In the genomic region with DNA sequence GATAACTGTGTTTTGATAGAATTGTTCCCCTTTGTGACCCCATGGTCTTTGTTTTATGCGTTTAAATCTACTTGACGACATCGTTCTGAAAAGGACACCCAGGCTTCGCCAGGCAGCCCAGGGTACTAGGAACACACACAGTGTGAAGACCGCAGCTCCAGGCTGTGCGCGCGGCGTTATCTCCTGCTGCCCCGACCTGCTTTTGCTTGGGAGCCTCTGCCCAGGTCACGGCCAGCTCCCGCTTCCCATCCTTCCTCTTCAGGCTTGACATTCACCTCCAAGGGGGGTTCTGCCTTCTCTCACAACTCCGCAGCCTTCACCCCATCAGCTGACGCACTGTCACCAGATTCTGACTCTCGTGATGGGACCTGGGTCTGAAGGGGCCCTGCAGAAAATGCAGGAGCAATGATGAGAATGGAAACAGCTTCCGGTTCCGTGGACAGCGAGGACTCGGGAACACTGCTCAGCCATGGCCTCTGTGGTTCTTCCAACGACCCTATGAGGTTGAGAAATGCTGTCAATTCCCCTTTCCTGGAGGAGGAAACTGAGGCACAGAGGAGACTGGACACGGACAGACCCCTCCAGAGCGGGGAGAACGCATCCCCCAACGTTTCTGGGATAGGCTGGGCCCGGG, we compare ENCODE assay signal across 13 cellular contexts. TPM values are rescaled to one million over a fixed set of nuclear protein-coding genes. Genes with fewer than 3 reads are reported as not detected.
DNase-seq lines count a peak whose midpoint lies in the region; TF ChIP-seq lines count a peak whose summit lies in the region.
"Had no signal": no experiment of that assay in that cellular context is flagged by ENCODE, and none has a peak within 500 bp of the region (broad histone marks: within the 10 kb centered on the region; RNA-seq: fewer than 3 reads in every experiment).

No MANE protein-coding gene starts in this region.

- H3K36me3 ChIP-seq in Caco-2 (ENCODE audit: control insufficient read depth, insufficient read depth, low read length) (no peaks in the 10 kb centered on the region), mesendoderm (ENCODE audit: control insufficient read depth, insufficient read depth, low read length) (no peaks in the 10 kb centered on the region), skeletal muscle tissue (ENCODE audit: control insufficient read depth in 3 of 3, insufficient read depth in 3 of 3, low read length in 3 of 3) (no peaks in the 10 kb centered on the region), PC-9 (ENCODE audit: low read depth) (no peaks in the 10 kb centered on the region)
- H3K36me3 ChIP-seq: BE2C had no signal

- WGBS in mesendoderm (ENCODE audit: extremely low coverage, insufficient coverage, low lambda C conversion rate) = no CpG with 5 or more reads among the region's 25 CpGs

- no peak overlapping the region for H2BK120ac ChIP-seq in mesendoderm (ENCODE audit: low read depth, low read length)

- no peak for DNase-seq in Caco-2
- no peak for DNase-seq in mesendoderm
- DNase-seq in PC-9 = no peak
- DNase-seq in T-helper 9 cell = no peak
- DNase-seq in activated naive CD4-positive, alpha-beta T cell treated with anti-CD3 and anti-CD28 coated beads, Interleukin-2, amount 10 ng/mL, durations not matched to agents 7 days and 5 days = no peak
- DNase-seq in MV-4-11 (lab: John Stamatoyannopoulos, UW) = no peak
- DNase-seq: activated gamma-delta T cell treated with Interleukin-2 at 50 U/mL for 16 hours; BE2C; NCI-H1930; stimulated activated CD4-positive, alpha-beta T cell treated with anti-CD3 and anti-CD28 coated beads, Interleukin-4, amount 100 ng/mL, for 4 hours had no signal

- no peaks in the 10 kb centered on the region for H3K9me3 Mint-ChIP-seq in Caco-2 (ENCODE audit: unreplicated experiment)
- no peaks in the 10 kb centered on the region for H3K9me3 Mint-ChIP-seq in activated naive CD4-positive, alpha-beta T cell treated with anti-CD3 and anti-CD28 coated beads, Interleukin-2, amount 10 ng/mL, durations not matched to agents 7 days and 5 days

- no peak overlapping the region for H4K8ac ChIP-seq in mesendoderm (ENCODE audit: low read depth, low read length)

- no peaks in the 10 kb centered on the region for H3F3A ChIP-seq in PC-9 (ENCODE audit: insufficient read depth, low read depth)

- no peak overlapping the region for H4K5ac ChIP-seq in mesendoderm (ENCODE audit: low read length)

- no peaks in the 10 kb centered on the region for H4K20me1 ChIP-seq in PC-9 (ENCODE audit: insufficient read depth)

- CTCF ChIA-PET in Caco-2 (lab: Charles Lee) (interaction anchor here (0.9 kb wide), 1 partner anchor 22 kb away, joined by 4 read pairs; no protein-coding TSS in a partner anchor), PC-9 (lab: Charles Lee) (no interaction called here)
- CTCF ChIA-PET in activated naive CD4-positive, alpha-beta T cell treated with anti-CD3 and anti-CD28 coated beads, Interleukin-2, amount 10 ng/mL, durations not matched to agents 7 days and 5 days (lab: Charles Lee) = interaction anchor here (1.3 kb wide), 1 partner anchor 93 kb away, joined by 3 read pairs; no protein-coding TSS in a partner anchor

- BruUV-seq in Caco-2 (replicated peaks; lab: Mats Ljungman, UMichigan) (no TSS peak), PC-9 (replicated peaks; lab: Mats Ljungman, UMichigan) (no TSS peak)

- no peak overlapping the region for H2BK15ac ChIP-seq in mesendoderm (replicated peaks; ENCODE audit: low read depth)

- no peak overlapping the region for H3K18ac ChIP-seq in mesendoderm (ENCODE audit: low read length)

- intact Hi-C loops in Caco-2 (cut with micrococcal nuclease; ENCODE audit: unreplicated experiment) (no loop called here), PC-9 (cut with micrococcal nuclease; ENCODE audit: unreplicated experiment) (loop anchor here (5.0 kb wide), 2 partner anchors 48 to 88 kb away; no protein-coding TSS in a partner anchor)

- H3K79me1 ChIP-seq in mesendoderm (ENCODE audit: low read length) = no peaks in the 10 kb centered on the region

- H2AFZ ChIP-seq in PC-9 = no peak overlapping the region

- H3K27ac ChIP-seq in VCaP = peak overlapping the region; percentile 43; the same call in 1 of the 2 replicates
- no peak overlapping the region for H3K27ac ChIP-seq in mesendoderm (ENCODE audit: low read depth, low read length)
- H3K27ac ChIP-seq in skeletal muscle tissue (ENCODE audit: low read depth, low read length) = no peak overlapping the region
- no peak overlapping the region for H3K27ac ChIP-seq in PC-9

- peak overlapping the region; percentile 69 for H3K56ac ChIP-seq in mesendoderm (ENCODE audit: low read length)

- no peak overlapping the region for H3K27ac Mint-ChIP-seq in Caco-2 (ENCODE audit: unreplicated experiment)
- no peak overlapping the region for H3K27ac Mint-ChIP-seq in activated naive CD4-positive, alpha-beta T cell treated with anti-CD3 and anti-CD28 coated beads, Interleukin-2, amount 10 ng/mL, durations not matched to agents 7 days and 5 days

- peaks cover 5% of the 10 kb centered on the region for H3K4me1 ChIP-seq in Caco-2
- H3K4me1 ChIP-seq in mesendoderm (ENCODE audit: control insufficient read depth, low read depth, low read length) = peaks cover 4% of the 10 kb centered on the region
- peaks cover 24 to 27% (median 26%) of the 10 kb centered on the region in 3 donors for H3K4me1 ChIP-seq in skeletal muscle tissue (ENCODE audit: control insufficient read depth in 3 of 3, insufficient read depth in 3 of 3, low read length in 3 of 3)
- H3K4me1 ChIP-seq in PC-9 (replicated peaks; ENCODE audit: insufficient read depth) = no peaks in the 10 kb centered on the region

- H3K9ac ChIP-seq in mesendoderm (ENCODE audit: low read length) (peak overlapping the region; percentile 67), skeletal muscle tissue (ENCODE audit: low read depth in 1 of 3, low read length in 3 of 3) (peak overlapping the region in 2 of 3 donors; percentile 7 to 62)

- no peak overlapping the region for H3K23ac ChIP-seq in mesendoderm (ENCODE audit: low read length)

- no peak overlapping the region for H3K4me2 ChIP-seq in mesendoderm (ENCODE audit: low read length)
- H3K4me2 ChIP-seq in PC-9 = no peak overlapping the region

- H3K36me3 Mint-ChIP-seq in Caco-2 (ENCODE audit: insufficient read depth, unreplicated experiment) = no peaks in the 10 kb centered on the region
- no peaks in the 10 kb centered on the region for H3K36me3 Mint-ChIP-seq in activated naive CD4-positive, alpha-beta T cell treated with anti-CD3 and anti-CD28 coated beads, Interleukin-2, amount 10 ng/mL, durations not matched to agents 7 days and 5 days

- no peaks in the 10 kb centered on the region for H3K9me2 ChIP-seq in PC-9 (ENCODE audit: insufficient read depth)

- POLR2A ChIA-PET in Caco-2 (lab: Charles Lee) = no interaction called here
- POLR2A ChIA-PET in PC-9 (lab: Charles Lee; ENCODE audit: unreplicated experiment) = interaction anchor here (0.5 kb wide), 1 partner anchor 467 kb away, joined by 3 read pairs; no protein-coding TSS in a partner anchor

- peak overlapping the region; percentile 37 for H3K4me3 Mint-ChIP-seq in Caco-2 (ENCODE audit: unreplicated experiment)
- no peak overlapping the region for H3K4me3 Mint-ChIP-seq in activated naive CD4-positive, alpha-beta T cell treated with anti-CD3 and anti-CD28 coated beads, Interleukin-2, amount 10 ng/mL, durations not matched to agents 7 days and 5 days

- H3K9me3 ChIP-seq in Caco-2 (no peaks in the 10 kb centered on the region), skeletal muscle tissue (ENCODE audit: control insufficient read depth in 3 of 3, low read length in 3 of 3) (no peaks in the 10 kb centered on the region), PC-9 (ENCODE audit: insufficient read depth, low read depth) (no peaks in the 10 kb centered on the region)
- H3K9me3 ChIP-seq: BE2C had no signal

- peak overlapping the region; percentile 82 for H2AK5ac ChIP-seq in mesendoderm (ENCODE audit: low read length)

- H3K4ac ChIP-seq in mesendoderm (ENCODE audit: low read depth, low read length) = no peak overlapping the region

- TF ChIP-seq CTCF in Caco-2 (IDR thresholded peaks at IDR 0.05; ENCODE audit: insufficient read depth in 1 of 2, low read depth in 1 of 2, low read length in 1 of 2, severe bottlenecking in 1 of 2, unreplicated experiment in 1 of 2) = no peak
- TF ChIP-seq CTCF in VCaP (conservative IDR thresholded peaks at IDR 0.05) = no peak
- TF ChIP-seq CTCF in PC-9 (conservative IDR thresholded peaks at IDR 0.05) = no peak

- H3K27me3 ChIP-seq in Caco-2 (replicated peaks; ENCODE audit: control insufficient read depth, insufficient read depth, low read length) (no peaks in the 10 kb centered on the region; the same call in 1 of the 2 replicates), mesendoderm (ENCODE audit: insufficient read depth, low read length, poor library complexity) (peaks cover 4% of the 10 kb centered on the region), skeletal muscle tissue (ENCODE audit: control insufficient read depth in 3 of 3, insufficient read depth in 3 of 3, low read length in 3 of 3) (peaks cover 0 to 14% (median 8%) of the 10 kb centered on the region in 3 donors), PC-9 (ENCODE audit: insufficient read depth, low read depth) (peaks cover 23% of the 10 kb centered on the region)
- H3K27me3 ChIP-seq: BE2C had no signal

- H2BK5ac ChIP-seq in mesendoderm (ENCODE audit: low read length) = no peak overlapping the region

- H3K27me3 Mint-ChIP-seq in Caco-2 (ENCODE audit: insufficient read depth, unreplicated experiment) = peaks cover 3% of the 10 kb centered on the region
- H3K27me3 Mint-ChIP-seq in activated naive CD4-positive, alpha-beta T cell treated with anti-CD3 and anti-CD28 coated beads, Interleukin-2, amount 10 ng/mL, durations not matched to agents 7 days and 5 days = peaks cover 67% of the 10 kb centered on the region

- peaks cover 6% of the 10 kb centered on the region for H3K4me1 Mint-ChIP-seq in Caco-2 (ENCODE audit: low read depth, unreplicated experiment)
- no peaks in the 10 kb centered on the region for H3K4me1 Mint-ChIP-seq in activated naive CD4-positive, alpha-beta T cell treated with anti-CD3 and anti-CD28 coated beads, Interleukin-2, amount 10 ng/mL, durations not matched to agents 7 days and 5 days

- H3K79me2 ChIP-seq in mesendoderm (ENCODE audit: control insufficient read depth, insufficient read depth, low read length) = no peaks in the 10 kb centered on the region
- no peaks in the 10 kb centered on the region for H3K79me2 ChIP-seq in PC-9 (ENCODE audit: low read depth)

- no peak overlapping the region; the same call in 1 of the 2 replicates for H3K4me3 ChIP-seq in Caco-2 (ENCODE audit: low read depth, low read length)
- no peak overlapping the region for H3K4me3 ChIP-seq in mesendoderm (ENCODE audit: low read length)
- peak overlapping the region in 1 of 3 donors; percentile 31 for H3K4me3 ChIP-seq in skeletal muscle tissue (ENCODE audit: low read length in 3 of 3)
- no peak overlapping the region for H3K4me3 ChIP-seq in PC-9

RNA-seq across cellular contexts. Expression of a gene that starts 0.5 kb away (rescaled TPM):
- total RNA-seq in Caco-2 (2022) (0.63 and 0.66 TPM in 2 replicates), skeletal muscle tissue (20.9 TPM), PC-9 (2021) (14.1 and 22.8 TPM in 2 replicates)
- 1.8 TPM for polyA plus RNA-seq in mesendoderm (2013, experiment 1 of 2)
- polyA plus RNA-seq in mesendoderm (2013, experiment 2 of 2) = 1.9 TPM
- total RNA-seq: MCF 10A had no signal
